8 cellular contexts compared by ENCODE assay signal in genomic region chr5:59893436-59894227, GRCh38. TPM values are rescaled to one million over a fixed set of nuclear protein-coding genes. Genes with fewer than 3 reads are reported as not detected.
DNase-seq lines count a peak whose midpoint lies in the region; ATAC-seq, FAIRE-seq and TF ChIP-seq lines count a peak whose summit lies in the region.

Gene PDE4D (minus strand): TSS chr5:59893726.

- H3K9me3 ChIP-seq in keratinocyte (ENCODE audit: control insufficient read depth, low read depth, low read length), result no peaks in the 10 kb centered on the region

- H3K4me1 ChIP-seq in keratinocyte (ENCODE audit: control insufficient read depth, extremely low read depth, insufficient read depth, low read length), result no peaks in the 10 kb centered on the region

- H3K9ac ChIP-seq in keratinocyte (ENCODE audit: control insufficient read depth, extremely low read depth, insufficient read depth, low read length), result no peak within 1 kb of the TSS

- peaks cover 37% of the 10 kb centered on the region for H3K27me3 ChIP-seq in keratinocyte (ENCODE audit: control insufficient read depth, extremely low read depth, insufficient read depth, low read length)

- H3K27ac ChIP-seq in keratinocyte (ENCODE audit: control insufficient read depth, insufficient read depth, low read length), result no peak within 1 kb of the TSS

- no peak for TF ChIP-seq CTCF in keratinocyte (optimal IDR thresholded peaks at IDR 0.05 in 1 of 3, IDR thresholded peaks at IDR 0.05 in 1 of 3, conservative IDR thresholded peaks at IDR 0.05 in 1 of 3; ENCODE audit: extremely low read depth in 1 of 3, insufficient read depth in 2 of 3, low read length in 3 of 3)

- no peak within 1 kb of the TSS for H3K4me3 ChIP-seq in keratinocyte (ENCODE audit: control insufficient read depth in 2 of 3, extremely low read depth in 1 of 3, insufficient read depth in 2 of 3, low read depth in 1 of 3, low read length in 3 of 3)

- dilution Hi-C loops in keratinocyte (cut with MboI; ENCODE audit: extremely low pct_ligation_motif_present, low sequenced_read_pairs), result no loop called here

- no peak within 1 kb of the TSS for H2AFZ ChIP-seq in keratinocyte (ENCODE audit: control insufficient read depth, low read length)

- no peak for FAIRE-seq in keratinocyte (lab: Jason Lieb, UNC)

- DNase-seq in activated T-cell treated with anti-CD3 and anti-CD28 coated beads for 48 hours (ENCODE audit: low read depth) (peak; percentile 15), NCI-H446 treated with DMSO at 0.1 percent for 48 hours (lab: John Stamatoyannopoulos, UW) (peak; percentile 57), cerebellum (ENCODE audit: low spot score) (no peak), keratinocyte (ENCODE audit: low read depth, low spot score) (no peak)
- DNase-seq in activated T-cell treated with anti-CD3 and anti-CD28 coated beads, Interleukin-2, amount 50 U/mL, for 1 hour, result no peak
- DNase-seq in stimulated activated CD8-positive, alpha-beta memory T cell treated with anti-CD3 and anti-CD28 coated beads, Interleukin-4, amount 100 ng/mL, for 48 hours, result peak; percentile 23
- no peak for DNase-seq in activated CD4-positive, CD25-positive, alpha-beta regulatory T cell treated with anti-CD3 and anti-CD28 coated beads, Interleukin-2, amount 50 U/mL, for 72 hours

- H3K36me3 ChIP-seq in keratinocyte (ENCODE audit: control insufficient read depth in 2 of 2, extremely low read depth in 1 of 2, insufficient read depth in 2 of 2, low read length in 2 of 2), result no peaks in the 10 kb centered on the region

- no peaks in the 10 kb centered on the region for H3K79me2 ChIP-seq in keratinocyte (ENCODE audit: control insufficient read depth, insufficient read depth, low read length)

- peak within 1 kb of the TSS; percentile 16 for H3K4me2 ChIP-seq in keratinocyte (ENCODE audit: control insufficient read depth, extremely low read depth, insufficient read depth, low read depth, low read length)

- no peak for ATAC-seq in HG03025 (IDR thresholded peaks at IDR 0.05; ENCODE audit: low FRiP score, unreplicated experiment)

- peaks cover 3% of the 10 kb centered on the region for H4K20me1 ChIP-seq in keratinocyte (ENCODE audit: control insufficient read depth, extremely low read depth, insufficient read depth, low read length)

- no peaks in the 10 kb centered on the region for H3K9me1 ChIP-seq in keratinocyte (ENCODE audit: control insufficient read depth, extremely low read depth, insufficient read depth, low read length)

RNA-seq across cellular contexts. Expression of gene PDE4D, which starts in this region (rescaled TPM):
- 109 TPM for total RNA-seq in cerebellum
- polyA plus RNA-seq in keratinocyte, result 3.6 to 5.6 TPM (median 4.2 TPM) in 3 replicates
- polyA plus RNA-seq in keratinocyte (2011; ENCODE audit: low read depth), result 0.62 TPM
- 1.8 and 3.0 TPM in 2 replicates for polyA plus RNA-seq in keratinocyte (2011; cell fraction: cytosol; rRNA removed)
- polyA plus RNA-seq in keratinocyte (2011; cell fraction: nucleus; rRNA removed), result 8.1 and 11.6 TPM in 2 replicates
- polyA plus RNA-seq in keratinocyte (2012; ENCODE audit: low replicate concordance), result 0.87 and 2.0 TPM in 2 replicates
- polyA minus RNA-seq in keratinocyte, result 35.8 to 54.9 TPM (median 40.4 TPM) in 3 replicates
- 2.5 TPM for polyA minus RNA-seq in keratinocyte (2011; cell fraction: cytosol; rRNA and poly(A)+ RNA removed)
- 20.7 and 38.7 TPM in 2 replicates for polyA minus RNA-seq in keratinocyte (2011; cell fraction: nucleus; rRNA and poly(A)+ RNA removed)

Comparison
In these comparisons a context has a peak if more than half of its experiments do, and no peak if none do; other contexts are left out.
1. DNase-seq: peak in activated T-cell treated with anti-CD3 and anti-CD28 coated beads for 48 hours (single experiment), NCI-H446 treated with DMSO at 0.1 percent for 48 hours (single experiment) and stimulated activated CD8-positive, alpha-beta memory T cell treated with anti-CD3 and anti-CD28 coated beads, Interleukin-4, amount 100 ng/mL, for 48 hours (single experiment); none in activated T-cell treated with anti-CD3 and anti-CD28 coated beads, Interleukin-2, amount 50 U/mL, for 1 hour (single experiment), cerebellum (single experiment), keratinocyte (single experiment) and activated CD4-positive, CD25-positive, alpha-beta regulatory T cell treated with anti-CD3 and anti-CD28 coated beads, Interleukin-2, amount 50 U/mL, for 72 hours (single experiment).